ENCODE assay signal across 35 cellular contexts in genomic region chr7:248732-249435, GRCh38. TPM values are rescaled to one million over a fixed set of nuclear protein-coding genes. Genes with fewer than 3 reads are reported as not detected.
"Had no signal": no experiment of that assay in that cellular context is flagged by ENCODE, and none has a peak within 500 bp of the region (broad histone marks: within the 10 kb centered on the region; RNA-seq: fewer than 3 reads in every experiment).

No MANE protein-coding gene starts in this region.

- H3K4me3 ChIP-seq: neural progenitor cell, pancreas, prostate gland, right atrium auricular region, skin epidermis, smooth muscle cell, spleen, tibial artery, transverse colon, upper lobe of right lung, uterus had no signal

- FAIRE-seq: pancreas had no signal

- H3K9me3 ChIP-seq: neutrophil, pancreas, prostate gland, right atrium auricular region, spleen, tibial artery, transverse colon, upper lobe of right lung, uterus had no signal

- ATAC-seq: naive thymus-derived CD8-positive, alpha-beta T cell; natural killer cell treated with Interleukin-12 subunit alpha and Interleukin-12 subunit beta and Interleukin-15 and Interleukin-18, amount 100 ng/mL, for 72 hours; pancreas; sciatic nerve; stimulated activated memory B cell treated with anti-CD40 and anti-IgM and Interleukin-4, amounts not matched to agents 10 μg/mL and 1 μg/mL and 100 μg/mL, for 72 hours; stimulated activated naive CD8-positive, alpha-beta T cell treated with anti-CD3 and anti-CD28 coated beads, Interleukin-15, amount 100 ng/mL, for 72 hours; upper lobe of right lung had no signal

- H3K4me2 ChIP-seq: neural progenitor cell, smooth muscle cell had no signal

- DNase-seq: naive B cell; naive thymus-derived CD8-positive, alpha-beta T cell; nephron progenitor cell; retina; spleen; stimulated activated CD4-positive, alpha-beta T cell treated with anti-CD3 and anti-CD28 coated beads, Interleukin-12 subunit alpha, Interleukin-12 subunit beta, amount 100 ng/mL, for 4 hours; stimulated activated CD4-positive, alpha-beta T cell treated with anti-CD3 and anti-CD28 coated beads, Interleukin-1b, Interleukin-23, amount 100 ng/mL, for 48 hours; stimulated activated CD4-positive, alpha-beta T cell treated with anti-CD3 and anti-CD28 coated beads, Interleukin-4, amount 100 ng/mL, for 1 hour; stimulated activated CD4-positive, alpha-beta T cell treated with anti-CD3 and anti-CD28 coated beads, Interleukin-4, amount 100 ng/mL, for 4 hours; stimulated activated CD8-positive, alpha-beta memory T cell treated with anti-CD3 and anti-CD28 coated beads, Interleukin-4, amount 100 ng/mL, for 48 hours; stimulated activated naive CD4-positive, alpha-beta T cell; stimulated activated naive CD8-positive, alpha-beta T cell treated with anti-CD3 and anti-CD28 coated beads, Interleukin-15, amount 100 ng/mL, for 72 hours; stimulated activated naive CD8-positive, alpha-beta T cell treated with anti-CD3 and anti-CD28 coated beads, Interleukin-15, Interleukin-2, amounts not matched to agents 100 U/mL and 50 U/mL, for 24 hours; tibial artery; transverse colon; upper lobe of right lung; uterus had no signal

- H2AFZ ChIP-seq: neural progenitor cell had no signal

- H3K36me3 ChIP-seq: neural progenitor cell, neutrophil, pancreas, uterus had no signal

- H3K27ac ChIP-seq: neural progenitor cell, neutrophil, pancreas, prostate gland, right atrium auricular region, spleen, tibial artery, transverse colon, upper lobe of right lung, uterus had no signal

- H3K27me3 ChIP-seq: neural progenitor cell, neutrophil, pancreas, right atrium auricular region, tibial artery, transverse colon, upper lobe of right lung, uterus had no signal

- H3K4me1 ChIP-seq: neural progenitor cell, pancreas, prostate gland, right atrium auricular region, spleen, upper lobe of right lung, uterus had no signal

- H3K9ac ChIP-seq: neural progenitor cell had no signal

RNA-seq across cellular contexts. Expression of gene FOXL3, which starts 41.1 kb away (rescaled TPM):
- total RNA-seq: myocyte; naive thymus-derived CD8-positive, alpha-beta T cell; natural killer cell treated with Interleukin-12 subunit alpha and Interleukin-12 subunit beta and Interleukin-15 and Interleukin-18, amount 100 ng/mL, for 72 hours; omental fat pad; osteocyte; pancreas; posterior vena cava; prostate gland; pulmonary artery endothelial cell; right atrium auricular region; sciatic nerve; smooth muscle cell; spleen; temporal lobe; transverse colon; upper lobe of right lung; urinary bladder; uterus had no signal
- polyA plus RNA-seq: naive thymus-derived CD8-positive, alpha-beta T cell; pancreas; smooth muscle cell; spleen; thymus; urinary bladder had no signal

RNA-seq across cellular contexts. Expression of gene FAM20C, which starts 56.5 kb away (rescaled TPM):
- polyA plus RNA-seq: naive thymus-derived CD8-positive, alpha-beta T cell had no signal
